In genomic region chr6:35977308-35977707, GRCh38 we compare ENCODE assay signal across 1 cellular context.
TF ChIP-seq lines count a peak whose summit lies in the region.

No MANE protein-coding gene starts in this region.

TF ChIP-seq in GM23338, 12 proteins besides CTCF, POLR2A, EP300 and RAD21 (continued from another document):
- TF ChIP-seq ETS1 (IDR thresholded peaks at IDR 0.05): no peak
- TF ChIP-seq STAT1 (IDR thresholded peaks at IDR 0.05; ENCODE audit: unreplicated experiment): no peak
- TF ChIP-seq JUNB (IDR thresholded peaks at IDR 0.05; ENCODE audit: unreplicated experiment): no peak
- TF ChIP-seq NANOG (IDR thresholded peaks at IDR 0.05; ENCODE audit: borderline replicate concordance): no peak
- no peak for TF ChIP-seq ZNF114 (CRISPR knock-in tag; IDR thresholded peaks at IDR 0.05)
- TF ChIP-seq CREB1 (CRISPR knock-in tag; IDR thresholded peaks at IDR 0.05; ENCODE audit: low read depth): no peak
- TF ChIP-seq ZNF331 (CRISPR knock-in tag; IDR thresholded peaks at IDR 0.05; ENCODE audit: low read depth): no peak
- TF ChIP-seq POLR2AphosphoS5 (IDR thresholded peaks at IDR 0.05; ENCODE audit: low read depth): no peak
